1 cellular context compared by ENCODE assay signal in the genomic region with DNA sequence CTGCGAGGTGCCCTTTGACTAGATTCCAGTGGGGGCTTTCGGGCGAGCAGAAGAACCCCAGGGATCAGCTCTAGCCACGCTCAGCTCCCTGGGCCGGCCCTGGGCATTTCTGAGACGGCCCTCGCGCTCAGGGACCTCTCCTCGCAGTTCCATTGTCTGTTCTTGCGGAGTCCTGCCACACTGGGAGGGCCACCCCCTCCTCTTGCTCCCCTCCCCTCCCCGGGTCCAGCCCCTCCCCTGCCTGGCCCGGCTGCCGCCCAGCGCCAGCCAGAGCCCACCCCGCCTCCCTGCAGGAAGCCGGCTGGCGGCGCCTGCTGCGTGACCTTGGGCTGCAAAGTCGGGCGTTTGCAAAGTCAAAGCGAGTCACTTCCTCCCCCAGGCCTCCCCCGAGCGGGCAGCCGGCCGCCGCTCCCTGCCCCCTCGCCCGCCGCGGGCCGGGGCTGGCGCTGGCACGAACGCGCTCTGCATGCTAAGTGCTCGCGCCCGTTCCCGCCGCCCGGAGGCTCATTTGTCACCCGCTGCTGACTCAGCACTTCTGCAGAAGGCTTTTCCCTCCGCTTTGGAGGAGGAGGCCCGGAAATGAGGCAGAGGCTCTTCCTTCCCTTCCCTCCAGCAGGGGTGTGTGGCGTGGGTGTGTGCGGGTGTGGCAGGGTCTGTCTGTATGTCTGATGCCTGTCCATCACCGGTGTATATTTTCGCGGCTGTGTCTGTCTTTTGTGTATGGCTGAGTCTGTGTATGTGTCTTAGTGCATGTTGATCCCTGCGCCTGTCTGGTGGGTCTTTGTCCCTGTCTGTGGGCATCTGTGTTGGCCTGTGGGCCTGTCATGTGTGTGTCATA.
TF ChIP-seq lines count a peak whose summit lies in the region.

No MANE protein-coding gene starts in this region.

TF ChIP-seq in HEK293, 187 proteins besides CTCF, POLR2A, EP300 and RAD21 (continued from another document):
- TF ChIP-seq, protein P1, sequence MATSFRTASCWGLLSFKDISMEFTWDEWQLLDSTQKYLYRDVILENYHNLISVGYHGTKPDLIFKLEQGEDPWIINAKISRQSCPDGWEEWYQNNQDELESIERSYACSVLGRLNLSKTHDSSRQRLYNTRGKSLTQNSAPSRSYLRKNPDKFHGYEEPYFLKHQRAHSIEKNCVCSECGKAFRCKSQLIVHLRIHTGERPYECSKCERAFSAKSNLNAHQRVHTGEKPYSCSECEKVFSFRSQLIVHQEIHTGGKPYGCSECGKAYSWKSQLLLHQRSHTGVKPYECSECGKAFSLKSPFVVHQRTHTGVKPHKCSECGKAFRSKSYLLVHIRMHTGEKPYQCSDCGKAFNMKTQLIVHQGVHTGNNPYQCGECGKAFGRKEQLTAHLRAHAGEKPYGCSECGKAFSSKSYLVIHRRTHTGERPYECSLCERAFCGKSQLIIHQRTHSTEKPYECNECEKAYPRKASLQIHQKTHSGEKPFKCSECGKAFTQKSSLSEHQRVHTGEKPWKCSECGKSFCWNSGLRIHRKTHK (tag by site-specific recombination; IDR thresholded peaks at IDR 0.05): no peak
- TF ChIP-seq, protein P2, sequence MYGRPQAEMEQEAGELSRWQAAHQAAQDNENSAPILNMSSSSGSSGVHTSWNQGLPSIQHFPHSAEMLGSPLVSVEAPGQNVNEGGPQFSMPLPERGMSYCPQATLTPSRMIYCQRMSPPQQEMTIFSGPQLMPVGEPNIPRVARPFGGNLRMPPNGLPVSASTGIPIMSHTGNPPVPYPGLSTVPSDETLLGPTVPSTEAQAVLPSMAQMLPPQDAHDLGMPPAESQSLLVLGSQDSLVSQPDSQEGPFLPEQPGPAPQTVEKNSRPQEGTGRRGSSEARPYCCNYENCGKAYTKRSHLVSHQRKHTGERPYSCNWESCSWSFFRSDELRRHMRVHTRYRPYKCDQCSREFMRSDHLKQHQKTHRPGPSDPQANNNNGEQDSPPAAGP (tag by site-specific recombination; IDR thresholded peaks at IDR 0.05): peak; percentile 95
- TF ChIP-seq ZNF37A (tag by site-specific recombination; IDR thresholded peaks at IDR 0.05) (no peak), ZFHX2 (tag by site-specific recombination; conservative IDR thresholded peaks at IDR 0.05) (peak; percentile 97), ZNF366 (tag by site-specific recombination; conservative IDR thresholded peaks at IDR 0.05) (peak; percentile 71), ZNF175 (tag by site-specific recombination; IDR thresholded peaks at IDR 0.05) (no peak), ZNF423 (tag by site-specific recombination; IDR thresholded peaks at IDR 0.05) (peak; percentile 37), ZNF248 (tag by site-specific recombination; IDR thresholded peaks at IDR 0.05) (no peak), ZNF10 (tag by site-specific recombination; IDR thresholded peaks at IDR 0.05) (no peak), GLIS1 (tag by site-specific recombination; IDR thresholded peaks at IDR 0.05) (peak; percentile 42), ZNF391 (tag by site-specific recombination; IDR thresholded peaks at IDR 0.05; ENCODE audit: borderline replicate concordance, low read depth) (peak; percentile 57; the same call in 1 of the 2 replicates), ZNF174 (tag by site-specific recombination; IDR thresholded peaks at IDR 0.05) (no peak), ZNF677 (tag by site-specific recombination; IDR thresholded peaks at IDR 0.05) (peak; percentile 85), ZNF341 (tag by site-specific recombination; IDR thresholded peaks at IDR 0.05; ENCODE audit: low read depth) (peak; percentile 70), ZFP37 (tag by site-specific recombination; IDR thresholded peaks at IDR 0.05) (no peak), ZBTB48 (tag by site-specific recombination; IDR thresholded peaks at IDR 0.05) (peak; percentile 74)
- TF ChIP-seq, protein P3, sequence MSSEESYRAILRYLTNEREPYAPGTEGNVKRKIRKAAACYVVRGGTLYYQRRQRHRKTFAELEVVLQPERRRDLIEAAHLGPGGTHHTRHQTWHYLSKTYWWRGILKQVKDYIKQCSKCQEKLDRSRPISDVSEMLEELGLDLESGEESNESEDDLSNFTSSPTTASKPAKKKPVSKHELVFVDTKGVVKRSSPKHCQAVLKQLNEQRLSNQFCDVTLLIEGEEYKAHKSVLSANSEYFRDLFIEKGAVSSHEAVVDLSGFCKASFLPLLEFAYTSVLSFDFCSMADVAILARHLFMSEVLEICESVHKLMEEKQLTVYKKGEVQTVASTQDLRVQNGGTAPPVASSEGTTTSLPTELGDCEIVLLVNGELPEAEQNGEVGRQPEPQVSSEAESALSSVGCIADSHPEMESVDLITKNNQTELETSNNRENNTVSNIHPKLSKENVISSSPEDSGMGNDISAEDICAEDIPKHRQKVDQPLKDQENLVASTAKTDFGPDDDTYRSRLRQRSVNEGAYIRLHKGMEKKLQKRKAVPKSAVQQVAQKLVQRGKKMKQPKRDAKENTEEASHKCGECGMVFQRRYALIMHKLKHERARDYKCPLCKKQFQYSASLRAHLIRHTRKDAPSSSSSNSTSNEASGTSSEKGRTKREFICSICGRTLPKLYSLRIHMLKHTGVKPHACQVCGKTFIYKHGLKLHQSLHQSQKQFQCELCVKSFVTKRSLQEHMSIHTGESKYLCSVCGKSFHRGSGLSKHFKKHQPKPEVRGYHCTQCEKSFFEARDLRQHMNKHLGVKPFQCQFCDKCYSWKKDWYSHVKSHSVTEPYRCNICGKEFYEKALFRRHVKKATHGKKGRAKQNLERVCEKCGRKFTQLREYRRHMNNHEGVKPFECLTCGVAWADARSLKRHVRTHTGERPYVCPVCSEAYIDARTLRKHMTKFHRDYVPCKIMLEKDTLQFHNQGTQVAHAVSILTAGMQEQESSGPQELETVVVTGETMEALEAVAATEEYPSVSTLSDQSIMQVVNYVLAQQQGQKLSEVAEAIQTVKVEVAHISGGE (tag by site-specific recombination; conservative IDR thresholded peaks at IDR 0.05; ENCODE audit: low read depth): peak; percentile 53
